In genomic region chr20:50690979-50691584, GRCh38 we compare ENCODE assay signal across 11 cellular contexts. TPM values are rescaled to one million over a fixed set of nuclear protein-coding genes. Genes with fewer than 3 reads are reported as not detected.
DNase-seq lines count a peak whose midpoint lies in the region; ATAC-seq and TF ChIP-seq lines count a peak whose summit lies in the region.
"Had no signal": no experiment of that assay in that cellular context is flagged by ENCODE, and none has a peak within 500 bp of the region (broad histone marks: within the 10 kb centered on the region; RNA-seq: fewer than 3 reads in every experiment).

A gene with protein sequence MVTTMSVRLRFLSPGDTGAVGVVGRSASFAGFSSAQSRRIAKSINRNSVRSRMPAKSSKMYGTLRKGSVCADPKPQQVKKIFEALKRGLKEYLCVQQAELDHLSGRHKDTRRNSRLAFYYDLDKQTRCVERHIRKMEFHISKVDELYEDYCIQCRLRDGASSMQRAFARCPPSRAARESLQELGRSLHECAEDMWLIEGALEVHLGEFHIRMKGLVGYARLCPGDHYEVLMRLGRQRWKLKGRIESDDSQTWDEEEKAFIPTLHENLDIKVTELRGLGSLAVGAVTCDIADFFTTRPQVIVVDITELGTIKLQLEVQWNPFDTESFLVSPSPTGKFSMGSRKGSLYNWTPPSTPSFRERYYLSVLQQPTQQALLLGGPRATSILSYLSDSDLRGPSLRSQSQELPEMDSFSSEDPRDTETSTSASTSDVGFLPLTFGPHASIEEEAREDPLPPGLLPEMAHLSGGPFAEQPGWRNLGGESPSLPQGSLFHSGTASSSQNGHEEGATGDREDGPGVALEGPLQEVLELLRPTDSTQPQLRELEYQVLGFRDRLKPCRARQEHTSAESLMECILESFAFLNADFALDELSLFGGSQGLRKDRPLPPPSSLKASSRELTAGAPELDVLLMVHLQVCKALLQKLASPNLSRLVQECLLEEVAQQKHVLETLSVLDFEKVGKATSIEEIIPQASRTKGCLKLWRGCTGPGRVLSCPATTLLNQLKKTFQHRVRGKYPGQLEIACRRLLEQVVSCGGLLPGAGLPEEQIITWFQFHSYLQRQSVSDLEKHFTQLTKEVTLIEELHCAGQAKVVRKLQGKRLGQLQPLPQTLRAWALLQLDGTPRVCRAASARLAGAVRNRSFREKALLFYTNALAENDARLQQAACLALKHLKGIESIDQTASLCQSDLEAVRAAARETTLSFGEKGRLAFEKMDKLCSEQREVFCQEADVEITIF (minus strand): TSS chr20:50691542. CDS start chr20:50691128, 414 bp downstream.

- peak; percentile 42 to 44 for ATAC-seq in upper lobe of left lung (ENCODE audit: low FRiP score in 2 of 2)

- H3K36me3 ChIP-seq in endodermal cell (ENCODE audit: control insufficient read depth, insufficient read depth, low read length) (no peaks in the 10 kb centered on the region), upper lobe of left lung (no peaks in the 10 kb centered on the region)

- peak within 1 kb of the TSS; percentile 43 for H3K4me3 ChIP-seq in endodermal cell (ENCODE audit: low read length)
- peak within 1 kb of the TSS in 3 of 4 donors; percentile 39 to 47 (median 46) for H3K4me3 ChIP-seq in upper lobe of left lung

- no peak for TF ChIP-seq POLR2A in upper lobe of left lung (IDR thresholded peaks at IDR 0.05)

- peaks cover 48% of the 10 kb centered on the region for H3K27me3 Mint-ChIP-seq in activated naive CD4-positive, alpha-beta T cell treated with anti-CD3 and anti-CD28 coated beads for 36 hours (ENCODE audit: low read depth)
- H3K27me3 Mint-ChIP-seq in endodermal cell (ENCODE audit: insufficient read depth) (peaks cover 22% of the 10 kb centered on the region), mesothelial cell of epicardium (ENCODE audit: low read depth) (peaks cover 16% of the 10 kb centered on the region)
- H3K27me3 Mint-ChIP-seq in activated CD4-positive, alpha-beta memory T cell treated with anti-CD3 and anti-CD28 coated beads, Interleukin-2, amount 10 ng/mL, durations not matched to agents 7 days and 5 days = peaks cover 53% of the 10 kb centered on the region

- 11 to 16% methylated on average over 20 to 32 of the region's 32 CpGs for WGBS in endodermal cell (ENCODE audit: insufficient coverage in 1 of 2, insufficient read length in 1 of 2), 2 experiments
- WGBS in upper lobe of left lung, 2 donors = 31 to 54% methylated on average over 6 to 14 of the region's 32 CpGs

- no peaks in the 10 kb centered on the region for H3K9me3 Mint-ChIP-seq in activated naive CD4-positive, alpha-beta T cell treated with anti-CD3 and anti-CD28 coated beads for 36 hours
- no peaks in the 10 kb centered on the region for H3K9me3 Mint-ChIP-seq in endodermal cell
- H3K9me3 Mint-ChIP-seq in mesothelial cell of epicardium = no peaks in the 10 kb centered on the region
- no peaks in the 10 kb centered on the region for H3K9me3 Mint-ChIP-seq in activated CD4-positive, alpha-beta memory T cell treated with anti-CD3 and anti-CD28 coated beads, Interleukin-2, amount 10 ng/mL, durations not matched to agents 7 days and 5 days

- H3K27ac ChIP-seq in endodermal cell (ENCODE audit: low read depth, low read length) = no peak within 1 kb of the TSS
- H3K27ac ChIP-seq in upper lobe of left lung = peak within 1 kb of the TSS in 3 of 4 donors; percentile 36 to 53 (median 46)
- H3K27ac ChIP-seq: KMS-11 had no signal

- no peaks in the 10 kb centered on the region for H3K9me3 ChIP-seq in endodermal cell (ENCODE audit: control insufficient read depth, low read length)
- no peaks in the 10 kb centered on the region for H3K9me3 ChIP-seq in upper lobe of left lung

- no peaks in the 10 kb centered on the region for H3K36me3 Mint-ChIP-seq in activated naive CD4-positive, alpha-beta T cell treated with anti-CD3 and anti-CD28 coated beads for 36 hours (ENCODE audit: low read depth)
- no peaks in the 10 kb centered on the region for H3K36me3 Mint-ChIP-seq in endodermal cell (ENCODE audit: low read depth)
- no peaks in the 10 kb centered on the region for H3K36me3 Mint-ChIP-seq in mesothelial cell of epicardium
- no peaks in the 10 kb centered on the region for H3K36me3 Mint-ChIP-seq in activated CD4-positive, alpha-beta memory T cell treated with anti-CD3 and anti-CD28 coated beads, Interleukin-2, amount 10 ng/mL, durations not matched to agents 7 days and 5 days (ENCODE audit: low read depth)

- POLR2A ChIA-PET in activated CD4-positive, alpha-beta memory T cell treated with anti-CD3 and anti-CD28 coated beads, Interleukin-2, amount 10 ng/mL, durations not matched to agents 7 days and 5 days (lab: Charles Lee) = no interaction called here

- intact Hi-C loops in activated naive CD4-positive, alpha-beta T cell treated with anti-CD3 and anti-CD28 coated beads for 36 hours (cut with micrococcal nuclease) = no loop called here

- no peak for TF ChIP-seq EP300 in upper lobe of left lung (IDR thresholded peaks at IDR 0.05)

- CTCF ChIA-PET in activated naive CD4-positive, alpha-beta T cell treated with anti-CD3 and anti-CD28 coated beads for 36 hours (lab: Charles Lee) = no interaction called here
- CTCF ChIA-PET in activated CD4-positive, alpha-beta memory T cell treated with anti-CD3 and anti-CD28 coated beads, Interleukin-2, amount 10 ng/mL, durations not matched to agents 7 days and 5 days (lab: Charles Lee) = no interaction called here

- TF ChIP-seq CTCF in endodermal cell (conservative IDR thresholded peaks at IDR 0.05) (no peak), mesothelial cell of epicardium (IDR thresholded peaks at IDR 0.05; ENCODE audit: unreplicated experiment) (no peak), upper lobe of left lung (IDR thresholded peaks at IDR 0.05) (no peak)

- H3K4me1 ChIP-seq in endodermal cell (ENCODE audit: control insufficient read depth, insufficient read depth, low read length) (no peaks in the 10 kb centered on the region), upper lobe of left lung (peaks cover 9 to 29% (median 14%) of the 10 kb centered on the region in 4 donors)

- peak within 1 kb of the TSS; percentile 0 for H3K4me3 Mint-ChIP-seq in activated naive CD4-positive, alpha-beta T cell treated with anti-CD3 and anti-CD28 coated beads for 36 hours
- H3K4me3 Mint-ChIP-seq in endodermal cell (peak within 1 kb of the TSS; percentile 62), mesothelial cell of epicardium (peak within 1 kb of the TSS; percentile 72)
- H3K4me3 Mint-ChIP-seq in activated CD4-positive, alpha-beta memory T cell treated with anti-CD3 and anti-CD28 coated beads, Interleukin-2, amount 10 ng/mL, durations not matched to agents 7 days and 5 days = no peak within 1 kb of the TSS

- H3K27ac Mint-ChIP-seq in activated naive CD4-positive, alpha-beta T cell treated with anti-CD3 and anti-CD28 coated beads for 36 hours = no peak within 1 kb of the TSS
- peak within 1 kb of the TSS; percentile 13 for H3K27ac Mint-ChIP-seq in endodermal cell
- H3K27ac Mint-ChIP-seq in mesothelial cell of epicardium = peak within 1 kb of the TSS; percentile 88
- no peak within 1 kb of the TSS for H3K27ac Mint-ChIP-seq in activated CD4-positive, alpha-beta memory T cell treated with anti-CD3 and anti-CD28 coated beads, Interleukin-2, amount 10 ng/mL, durations not matched to agents 7 days and 5 days

- H3K27me3 ChIP-seq in endodermal cell (ENCODE audit: control insufficient read depth, insufficient read depth, low read length, poor library complexity, severe bottlenecking) (peaks cover 30% of the 10 kb centered on the region), upper lobe of left lung (no peaks in the 10 kb centered on the region)

- H3K9ac ChIP-seq in endodermal cell (ENCODE audit: extremely low read depth, low read length, poor library complexity, severe bottlenecking) = no peak within 1 kb of the TSS
- H3K9ac ChIP-seq: KMS-11 had no signal

- H3K4me1 Mint-ChIP-seq in activated naive CD4-positive, alpha-beta T cell treated with anti-CD3 and anti-CD28 coated beads for 36 hours (ENCODE audit: low read depth) = peaks cover 18% of the 10 kb centered on the region
- H3K4me1 Mint-ChIP-seq in endodermal cell = peaks cover 23% of the 10 kb centered on the region
- H3K4me1 Mint-ChIP-seq in mesothelial cell of epicardium = peaks cover 48% of the 10 kb centered on the region
- H3K4me1 Mint-ChIP-seq in activated CD4-positive, alpha-beta memory T cell treated with anti-CD3 and anti-CD28 coated beads, Interleukin-2, amount 10 ng/mL, durations not matched to agents 7 days and 5 days = peaks cover 7% of the 10 kb centered on the region

- no peak for DNase-seq in activated naive CD4-positive, alpha-beta T cell treated with anti-CD3 and anti-CD28 coated beads for 36 hours
- no peak for DNase-seq in activated naive CD4-positive, alpha-beta T cell (lab: John Stamatoyannopoulos, UW)
- DNase-seq in endodermal cell (peak; percentile 77), mesothelial cell of epicardium (ENCODE audit: low spot score in 2 of 2, unreplicated experiment in 2 of 2) (peak in 1 of 2 experiments; percentile 48), upper lobe of left lung (peak in 1 of 2 donors; percentile 80), NOMO-1 treated with DMSO at 0.1 percent for 48 hours (lab: John Stamatoyannopoulos, UW; ENCODE audit: unreplicated experiment) (no peak), NCI-H2196 treated with DMSO at 0.1 percent for 48 hours (lab: John Stamatoyannopoulos, UW; ENCODE audit: unreplicated experiment) (no peak)
- DNase-seq in activated CD4-positive, alpha-beta memory T cell treated with anti-CD3 and anti-CD28 coated beads, Interleukin-2, amount 10 ng/mL, durations not matched to agents 7 days and 5 days = no peak
- DNase-seq: DND-41 had no signal

RNA-seq across cellular contexts. Expression of the gene that starts here (rescaled TPM):
- not detected for total RNA-seq in activated naive CD4-positive, alpha-beta T cell treated with anti-CD3 and anti-CD28 coated beads for 36 hours
- 1 to 10 TPM in 1 of 2 donors, under 1 TPM in 1; 0.46 to 1.4 TPM for total RNA-seq in endodermal cell
- polyA plus RNA-seq in endodermal cell (2013, experiment 1 of 2) = 0.96 TPM
- 0.25 TPM for polyA plus RNA-seq in endodermal cell (2013, experiment 2 of 2)
- total RNA-seq in mesothelial cell of epicardium = 18.8 to 20.0 TPM (median 19.2 TPM) in 3 replicates
- total RNA-seq in upper lobe of left lung = 10 to 100 TPM in 2 of 6 donors, 1 to 10 TPM in 4; 2.1 to 36.7 (median 5.1) TPM
- not detected for total RNA-seq in activated CD4-positive, alpha-beta memory T cell treated with anti-CD3 and anti-CD28 coated beads, Interleukin-2, amount 10 ng/mL, durations not matched to agents 7 days and 5 days
- total RNA-seq: dermis microvascular lymphatic vessel endothelial cell had no signal

Comparison
In these comparisons a context has a peak if more than half of its experiments do, and no peak if none do; other contexts are left out.
1. H3K27ac Mint-ChIP-seq: peak in endodermal cell (single experiment) and mesothelial cell of epicardium (single experiment); none in activated naive CD4-positive, alpha-beta T cell treated with anti-CD3 and anti-CD28 coated beads for 36 hours (single experiment) and activated CD4-positive, alpha-beta memory T cell treated with anti-CD3 and anti-CD28 coated beads, Interleukin-2, amount 10 ng/mL, durations not matched to agents 7 days and 5 days (single experiment).